Comparison of ENCODE assay signal across 24 cellular contexts in the genomic region with DNA sequence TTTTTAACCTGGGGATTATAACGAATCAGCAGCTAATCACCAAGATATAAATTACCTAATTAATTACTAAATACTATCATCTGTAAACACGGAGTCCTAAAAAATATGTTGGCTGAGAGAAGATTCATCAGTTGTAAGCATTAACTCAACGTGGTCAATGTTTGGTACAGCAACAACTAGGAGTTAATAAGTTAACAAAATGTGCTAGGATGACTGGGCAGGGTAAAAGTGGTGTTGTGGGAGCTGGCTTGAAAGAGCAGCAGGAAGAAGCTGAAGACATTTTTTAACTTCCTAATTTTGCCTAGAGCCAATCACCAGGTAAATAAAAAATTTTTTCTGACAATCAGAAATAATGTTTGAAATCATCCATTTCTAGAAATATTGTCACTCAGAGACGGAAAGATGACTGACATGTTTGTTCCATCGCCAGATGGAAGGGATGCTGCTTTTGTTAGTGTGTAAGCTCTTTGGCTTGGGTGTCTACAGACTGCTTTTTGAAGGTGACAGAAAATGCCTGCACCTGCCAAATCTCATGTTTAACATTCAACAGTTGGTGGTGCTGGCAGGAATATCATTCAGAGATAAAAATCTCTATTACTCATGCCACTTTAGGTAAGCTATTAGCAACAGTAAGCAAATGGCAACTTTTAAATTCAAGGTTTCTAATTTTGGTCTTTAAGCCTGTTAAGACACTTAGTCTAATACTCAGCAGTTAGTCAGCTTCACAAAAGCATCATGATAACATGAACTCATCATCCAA.
DNase-seq lines count a peak whose midpoint lies in the region; ATAC-seq and TF ChIP-seq lines count a peak whose summit lies in the region.
"Had no signal": no experiment of that assay in that cellular context is flagged by ENCODE, and none has a peak within 500 bp of the region (broad histone marks: within the 10 kb centered on the region; RNA-seq: fewer than 3 reads in every experiment).

No MANE protein-coding gene starts in this region.

- no peaks in the 10 kb centered on the region for H3F3A ChIP-seq in neural cell (ENCODE audit: insufficient read depth, low read length, poor library complexity, severe bottlenecking)

- H3K36me3 ChIP-seq in neural cell (ENCODE audit: insufficient read depth, low read length) (no peaks in the 10 kb centered on the region), trophoblast cell (ENCODE audit: control insufficient read depth in 1 of 2, insufficient read depth in 2 of 2, low read length in 2 of 2) (no peaks in the 10 kb centered on the region)
- H3K36me3 ChIP-seq: brain microvascular endothelial cell, esophagus muscularis mucosa, gastrocnemius medialis, sigmoid colon, stomach, transverse colon had no signal

- no peak overlapping the region for H2BK5ac ChIP-seq in trophoblast cell (ENCODE audit: low read depth, low read length, poor library complexity)

- no peak for TF ChIP-seq RAD21 in neural cell (conservative IDR thresholded peaks at IDR 0.05)

- H4K8ac ChIP-seq in trophoblast cell (ENCODE audit: low read depth, low read length) = no peak overlapping the region

- H3K9ac ChIP-seq in neural cell (ENCODE audit: low read length) (no peak overlapping the region), trophoblast cell (ENCODE audit: low read length) (no peak overlapping the region)

- no peak for TF ChIP-seq CTCF in neural cell (IDR thresholded peaks at IDR 0.05; ENCODE audit: poor library complexity, severe bottlenecking)

- no peak overlapping the region for H2BK12ac ChIP-seq in trophoblast cell (ENCODE audit: low read length)

- H3K14ac ChIP-seq in trophoblast cell (ENCODE audit: low read length) = no peak overlapping the region

- no peaks in the 10 kb centered on the region for H4K20me1 ChIP-seq in neural cell (ENCODE audit: insufficient read depth)

- ATAC-seq in HG03039 (IDR thresholded peaks at IDR 0.05; ENCODE audit: unreplicated experiment) (no peak), HG03378 (IDR thresholded peaks at IDR 0.05; ENCODE audit: unreplicated experiment) (no peak), HG02852 (IDR thresholded peaks at IDR 0.05; ENCODE audit: unreplicated experiment) (no peak)
- ATAC-seq: activated CD8-positive, alpha-beta T cell treated with anti-CD3 and anti-CD28 coated beads for 36 hours; CD8-positive, alpha-beta T cell; effector memory CD8-positive, alpha-beta T cell; gastrocnemius medialis had no signal

- no peak overlapping the region for H3K4me2 ChIP-seq in neural cell (ENCODE audit: low read length)
- no peak overlapping the region for H3K4me2 ChIP-seq in trophoblast cell (ENCODE audit: low read length)

- H2AFZ ChIP-seq in neural cell (ENCODE audit: low read depth, low read length) (no peak overlapping the region), trophoblast cell (ENCODE audit: insufficient read depth, low read length, poor library complexity) (no peak overlapping the region)

- no peak overlapping the region for H4K12ac ChIP-seq in trophoblast cell (ENCODE audit: low read depth, low read length)

- no peak overlapping the region for H4K91ac ChIP-seq in trophoblast cell (ENCODE audit: low read depth, low read length)

- H3K4me1 ChIP-seq in trophoblast cell (ENCODE audit: control insufficient read depth in 1 of 2, insufficient read depth in 2 of 2, low read length in 2 of 2) = no peaks in the 10 kb centered on the region
- H3K4me1 ChIP-seq: esophagus muscularis mucosa, gastrocnemius medialis, stomach, transverse colon had no signal

- H3K23ac ChIP-seq in trophoblast cell (ENCODE audit: low read length) = no peak overlapping the region

- peak; percentile 83 for TF ChIP-seq EP300 in neural cell (conservative IDR thresholded peaks at IDR 0.05; ENCODE audit: poor library complexity, severe bottlenecking)

- no peak overlapping the region for H3K18ac ChIP-seq in trophoblast cell (ENCODE audit: low read length)

- no peak overlapping the region for H2AK5ac ChIP-seq in trophoblast cell (ENCODE audit: low read length)

- peak; percentile 38 for DNase-seq in DMS153 (lab: John Stamatoyannopoulos, UW)
- DNase-seq in NCI-H1930 (lab: John Stamatoyannopoulos, UW) = peak; percentile 34 to 54
- peak; percentile 5 for DNase-seq in astrocyte of the hippocampus (ENCODE audit: low read depth, low spot score)
- DNase-seq in trophoblast cell = no peak
- DNase-seq: activated CD4-positive, CD25-positive, alpha-beta regulatory T cell treated with anti-CD3 and anti-CD28 coated beads, Interleukin-2, amount 50 U/mL, for 72 hours; activated CD8-positive, alpha-beta T cell treated with anti-CD3 and anti-CD28 coated beads for 36 hours; activated gamma-delta T cell; brain microvascular endothelial cell; CD8-positive, alpha-beta T cell; effector memory CD8-positive, alpha-beta T cell; gastrocnemius medialis; hippocampal formation; IMR-90; islet precursor cell; NCI-H345; sigmoid colon; stimulated activated CD4-positive, alpha-beta T cell treated with anti-CD3 and anti-CD28 coated beads, Interleukin-15, amount 100 ng/mL, for 24 hours; stomach; transverse colon had no signal

- no peaks in the 10 kb centered on the region for H3K27me3 ChIP-seq in neural cell (ENCODE audit: insufficient read depth, low read depth, low read length)
- H3K27me3 ChIP-seq in trophoblast cell (ENCODE audit: insufficient read depth, low read length) = no peaks in the 10 kb centered on the region
- H3K27me3 ChIP-seq: brain microvascular endothelial cell, esophagus muscularis mucosa, gastrocnemius medialis, sigmoid colon, stomach, transverse colon had no signal

- H3K4me3 ChIP-seq in neural cell (ENCODE audit: low read length) (no peak overlapping the region), trophoblast cell (ENCODE audit: low read depth, low read length) (no peak overlapping the region)
- H3K4me3 ChIP-seq: esophagus muscularis mucosa, gastrocnemius medialis, sigmoid colon, stomach, transverse colon had no signal

- H3K79me1 ChIP-seq in trophoblast cell (ENCODE audit: low read length) = no peaks in the 10 kb centered on the region

- H3K27ac ChIP-seq in neural cell (ENCODE audit: low read length) (no peak overlapping the region), trophoblast cell (ENCODE audit: low read depth, low read length) (no peak overlapping the region)
- H3K27ac ChIP-seq: brain microvascular endothelial cell, esophagus muscularis mucosa, gastrocnemius medialis, sigmoid colon, stomach, transverse colon had no signal

- H3K9me3 ChIP-seq in neural cell (ENCODE audit: low read length) = no peaks in the 10 kb centered on the region
- H3K9me3 ChIP-seq in trophoblast cell (ENCODE audit: insufficient read depth, low read depth, low read length) = no peaks in the 10 kb centered on the region
- H3K9me3 ChIP-seq: esophagus muscularis mucosa, gastrocnemius medialis, sigmoid colon, stomach, transverse colon had no signal

- no peaks in the 10 kb centered on the region for H3K79me2 ChIP-seq in neural cell (replicated peaks; ENCODE audit: insufficient read depth, low read length)
- H3K79me2 ChIP-seq in trophoblast cell (ENCODE audit: control insufficient read depth, insufficient read depth, low read length, poor library complexity) = no peaks in the 10 kb centered on the region

- no peak overlapping the region for H3K4ac ChIP-seq in trophoblast cell (ENCODE audit: low read depth, low read length)

- no peak overlapping the region for H2BK120ac ChIP-seq in trophoblast cell (ENCODE audit: insufficient read depth, low read length, poor library complexity)

- H3K9me2 ChIP-seq in neural cell (ENCODE audit: insufficient read depth, low read length) = no peaks in the 10 kb centered on the region

- WGBS in trophoblast cell (ENCODE audit: extremely low coverage, insufficient coverage, insufficient read length) = no CpG with 5 or more reads among the region's 5 CpGs

TF ChIP-seq in neural cell, 6 proteins besides CTCF, POLR2A, EP300 and RAD21:
- TF ChIP-seq POLR2AphosphoS5 (IDR thresholded peaks at IDR 0.05) (peak; percentile 39), EZH2 (IDR thresholded peaks at IDR 0.05; ENCODE audit: borderline replicate concordance, insufficient read depth, low read length, poor library complexity, severe bottlenecking) (no peak), MXI1 (conservative IDR thresholded peaks at IDR 0.05; ENCODE audit: poor library complexity, severe bottlenecking) (no peak), TAF1 (IDR thresholded peaks at IDR 0.05; ENCODE audit: low read depth) (no peak)

Comparison
In these comparisons a context has a peak if more than half of its experiments do, and no peak if none do; other contexts are left out.
1. DNase-seq: peak in DMS153 (single experiment), NCI-H1930 (2 of 2) and astrocyte of the hippocampus (single experiment); none in trophoblast cell (0 of 2).